ENCODE assay signal across 1 cellular context in genomic region chr4:139015269-139015947, GRCh38.
TF ChIP-seq lines count a peak whose summit lies in the region.

Gene NOCT, plus strand, starts transcription at chr4:139015781. Its CDS starts 201 bp downstream, at chr4:139015982.

TF ChIP-seq in K562, 482 proteins besides CTCF, POLR2A, EP300 and RAD21 (continued from another document and continues in another):
- TF ChIP-seq, protein P1, sequence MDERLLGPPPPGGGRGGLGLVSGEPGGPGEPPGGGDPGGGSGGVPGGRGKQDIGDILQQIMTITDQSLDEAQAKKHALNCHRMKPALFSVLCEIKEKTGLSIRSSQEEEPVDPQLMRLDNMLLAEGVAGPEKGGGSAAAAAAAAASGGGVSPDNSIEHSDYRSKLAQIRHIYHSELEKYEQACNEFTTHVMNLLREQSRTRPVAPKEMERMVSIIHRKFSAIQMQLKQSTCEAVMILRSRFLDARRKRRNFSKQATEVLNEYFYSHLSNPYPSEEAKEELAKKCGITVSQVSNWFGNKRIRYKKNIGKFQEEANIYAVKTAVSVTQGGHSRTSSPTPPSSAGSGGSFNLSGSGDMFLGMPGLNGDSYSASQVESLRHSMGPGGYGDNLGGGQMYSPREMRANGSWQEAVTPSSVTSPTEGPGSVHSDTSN (CRISPR knock-in tag; IDR thresholded peaks at IDR 0.05; ENCODE audit: low read depth) = no peak
- TF ChIP-seq, protein P1 (tag; conservative IDR thresholded peaks at IDR 0.05; ENCODE audit: low read depth) = peak; percentile 27; the same call in 1 of the 2 replicates
- TF ChIP-seq ZNF740 (CRISPR knock-in tag; IDR thresholded peaks at IDR 0.05) (0 out of 2 replicates have a peak, but pooled peaks have one; percentile 21), ZNF740 (tag; IDR thresholded peaks at IDR 0.05) (no peak), JUND (IDR thresholded peaks at IDR 0.05; ENCODE audit: borderline replicate concordance, low read depth, low read length) (peak; percentile 95), JUND (tag; IDR thresholded peaks at IDR 0.05; ENCODE audit: borderline replicate concordance, low read depth, low read length) (peak; percentile 8; the same call in 1 of the 3 replicates), RBM34 (IDR thresholded peaks at IDR 0.05; ENCODE audit: borderline replicate concordance, insufficient read depth, low read length) (peak; percentile 70; the same call in 1 of the 2 replicates), ZNF584 (CRISPR knock-in tag; IDR thresholded peaks at IDR 0.05; ENCODE audit: low read depth) (no peak), ZNF282 (CRISPR knock-in tag; IDR thresholded peaks at IDR 0.05) (no peak), SREBF1 (IDR thresholded peaks at IDR 0.05; ENCODE audit: borderline replicate concordance, low read depth, low read length) (0 out of 2 replicates have a peak, but pooled peaks have one; percentile 32), HIVEP1 (CRISPR knock-in tag; IDR thresholded peaks at IDR 0.05) (peak; percentile 89), STAG1 (CRISPR knock-in tag; IDR thresholded peaks at IDR 0.05; ENCODE audit: borderline replicate concordance) (no peak), ARID4B (CRISPR knock-in tag; IDR thresholded peaks at IDR 0.05) (peak; percentile 68; the same call in 1 of the 2 replicates), KDM2B (CRISPR knock-in tag; IDR thresholded peaks at IDR 0.05) (no peak), HDAC3 (IDR thresholded peaks at IDR 0.05; ENCODE audit: borderline replicate concordance, partially characterized antibody) (peak; percentile 72), BHLHE40 (IDR thresholded peaks at IDR 0.05; ENCODE audit: low read length) (peak; percentile 91), FOXP1 (CRISPR knock-in tag; IDR thresholded peaks at IDR 0.05) (peak; percentile 71; the same call in 1 of the 2 replicates), MCM7 (IDR thresholded peaks at IDR 0.05) (no peak), NCOR1 (IDR thresholded peaks at IDR 0.05) (peak; percentile 42), E2F1 (CRISPR knock-in tag; IDR thresholded peaks at IDR 0.05) (peak; percentile 60), NFXL1 (CRISPR knock-in tag; IDR thresholded peaks at IDR 0.05) (no peak), MEIS2 (IDR thresholded peaks at IDR 0.05; ENCODE audit: partially characterized antibody) (peak; percentile 61), ZEB2 (IDR thresholded peaks at IDR 0.05) (peak; percentile 22; the same call in 1 of the 2 replicates), ETV1 (tag; conservative IDR thresholded peaks at IDR 0.05; ENCODE audit: low read depth) (peak; percentile 41), DIDO1 (tag; IDR thresholded peaks at IDR 0.05; ENCODE audit: low read depth) (no peak), TGIF2 (CRISPR knock-in tag; IDR thresholded peaks at IDR 0.05) (peak; percentile 30; the same call in 1 of the 2 replicates), ZBTB11 (CRISPR knock-in tag; IDR thresholded peaks at IDR 0.05) (no peak; a peak in 1 of 6 replicates), POLR2H (tag; IDR thresholded peaks at IDR 0.05; ENCODE audit: low read depth) (peak; percentile 81), ETV5 (CRISPR knock-in tag; IDR thresholded peaks at IDR 0.05; ENCODE audit: low read depth) (peak; percentile 79; the same call in 1 of the 2 replicates), PTTG1 (tag; IDR thresholded peaks at IDR 0.05; ENCODE audit: low read depth) (no peak), EGR1 (conservative IDR thresholded peaks at IDR 0.05) (peak; percentile 83), ATF3 (IDR thresholded peaks at IDR 0.05) (peak; percentile 57; the same call in 1 of the 2 replicates), ATF3 (CRISPR knock-in tag; conservative IDR thresholded peaks at IDR 0.05) (peak; percentile 57; the same call in 1 of the 2 replicates), NR2C2 (CRISPR knock-in tag; IDR thresholded peaks at IDR 0.05) (peak; percentile 5; the same call in 1 of the 2 replicates), NR2C2 (tag; IDR thresholded peaks at IDR 0.05) (0 out of 2 replicates have a peak, but pooled peaks have one; percentile 7), MXD1 (CRISPR knock-in tag; IDR thresholded peaks at IDR 0.05; ENCODE audit: borderline replicate concordance, poor library complexity, severe bottlenecking) (peak; percentile 89), CREM (IDR thresholded peaks at IDR 0.05; ENCODE audit: low read depth) (peak; percentile 82), LCOR (CRISPR knock-in tag; IDR thresholded peaks at IDR 0.05) (0 out of 2 replicates have a peak, but pooled peaks have one; percentile 82), FOXM1 (IDR thresholded peaks at IDR 0.05; ENCODE audit: low read depth) (no peak), FOXM1 (CRISPR knock-in tag; IDR thresholded peaks at IDR 0.05; ENCODE audit: low read depth) (peak; percentile 31; the same call in 1 of the 2 replicates), CREB1 (IDR thresholded peaks at IDR 0.05) (peak; percentile 75), CREB1 (CRISPR knock-in tag; IDR thresholded peaks at IDR 0.05) (peak; percentile 79), PHF8 (IDR thresholded peaks at IDR 0.05; ENCODE audit: borderline replicate concordance, low read length) (peak; percentile 95; the same call in 1 of the 2 replicates), KLF13 (tag; IDR thresholded peaks at IDR 0.05; ENCODE audit: borderline replicate concordance, low read depth) (peak; percentile 23; the same call in 1 of the 2 replicates)
- TF ChIP-seq, protein P2, sequence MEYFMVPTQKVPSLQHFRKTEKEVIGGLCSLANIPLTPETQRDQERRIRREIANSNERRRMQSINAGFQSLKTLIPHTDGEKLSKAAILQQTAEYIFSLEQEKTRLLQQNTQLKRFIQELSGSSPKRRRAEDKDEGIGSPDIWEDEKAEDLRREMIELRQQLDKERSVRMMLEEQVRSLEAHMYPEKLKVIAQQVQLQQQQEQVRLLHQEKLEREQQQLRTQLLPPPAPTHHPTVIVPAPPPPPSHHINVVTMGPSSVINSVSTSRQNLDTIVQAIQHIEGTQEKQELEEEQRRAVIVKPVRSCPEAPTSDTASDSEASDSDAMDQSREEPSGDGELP (CRISPR knock-in tag; IDR thresholded peaks at IDR 0.05; ENCODE audit: borderline replicate concordance) = peak; percentile 86
- TF ChIP-seq, protein P3, sequence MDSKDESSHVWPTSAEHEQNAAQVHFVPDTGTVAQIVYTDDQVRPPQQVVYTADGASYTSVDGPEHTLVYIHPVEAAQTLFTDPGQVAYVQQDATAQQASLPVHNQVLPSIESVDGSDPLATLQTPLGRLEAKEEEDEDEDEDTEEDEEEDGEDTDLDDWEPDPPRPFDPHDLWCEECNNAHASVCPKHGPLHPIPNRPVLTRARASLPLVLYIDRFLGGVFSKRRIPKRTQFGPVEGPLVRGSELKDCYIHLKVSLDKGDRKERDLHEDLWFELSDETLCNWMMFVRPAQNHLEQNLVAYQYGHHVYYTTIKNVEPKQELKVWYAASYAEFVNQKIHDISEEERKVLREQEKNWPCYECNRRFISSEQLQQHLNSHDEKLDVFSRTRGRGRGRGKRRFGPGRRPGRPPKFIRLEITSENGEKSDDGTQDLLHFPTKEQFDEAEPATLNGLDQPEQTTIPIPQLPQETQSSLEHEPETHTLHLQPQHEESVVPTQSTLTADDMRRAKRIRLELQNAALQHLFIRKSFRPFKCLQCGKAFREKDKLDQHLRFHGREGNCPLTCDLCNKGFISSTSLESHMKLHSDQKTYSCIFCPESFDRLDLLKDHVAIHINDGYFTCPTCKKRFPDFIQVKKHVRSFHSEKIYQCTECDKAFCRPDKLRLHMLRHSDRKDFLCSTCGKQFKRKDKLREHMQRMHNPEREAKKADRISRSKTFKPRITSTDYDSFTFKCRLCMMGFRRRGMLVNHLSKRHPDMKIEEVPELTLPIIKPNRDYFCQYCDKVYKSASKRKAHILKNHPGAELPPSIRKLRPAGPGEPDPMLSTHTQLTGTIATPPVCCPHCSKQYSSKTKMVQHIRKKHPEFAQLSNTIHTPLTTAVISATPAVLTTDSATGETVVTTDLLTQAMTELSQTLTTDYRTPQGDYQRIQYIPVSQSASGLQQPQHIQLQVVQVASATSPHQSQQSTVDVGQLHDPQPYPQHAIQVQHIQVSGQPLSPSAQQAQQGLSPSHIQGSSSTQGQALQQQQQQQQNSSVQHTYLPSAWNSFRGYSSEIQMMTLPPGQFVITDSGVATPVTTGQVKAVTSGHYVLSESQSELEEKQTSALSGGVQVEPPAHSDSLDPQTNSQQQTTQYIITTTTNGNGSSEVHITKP (IDR thresholded peaks at IDR 0.05; ENCODE audit: partially characterized antibody) = peak; percentile 100
